Comparison of ENCODE assay signal across 17 cellular contexts in the genomic region with DNA sequence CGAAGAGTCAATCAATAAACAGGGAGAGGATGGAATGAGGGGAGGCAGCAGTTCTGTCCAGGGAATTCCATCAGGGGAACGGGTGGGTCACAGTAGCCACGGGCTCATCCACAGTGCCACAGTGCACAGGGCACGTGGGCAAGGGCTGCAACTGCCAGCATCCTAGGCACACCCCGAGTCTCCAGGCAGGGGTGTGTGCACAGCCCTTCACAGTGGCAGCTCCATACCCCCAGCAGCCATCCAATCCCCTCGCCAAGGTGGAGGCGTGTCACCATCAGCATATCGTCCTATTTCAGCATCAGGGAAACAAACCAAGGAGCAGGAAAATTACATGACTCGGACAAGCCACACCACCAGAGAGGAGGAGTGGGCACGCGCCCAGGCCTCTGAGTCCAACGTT.
DNase-seq lines count a peak whose midpoint lies in the region; ATAC-seq and TF ChIP-seq lines count a peak whose summit lies in the region.
"Had no signal": no experiment of that assay in that cellular context is flagged by ENCODE, and none has a peak within 500 bp of the region (broad histone marks: within the 10 kb centered on the region; RNA-seq: fewer than 3 reads in every experiment).

No MANE protein-coding gene starts in this region.

- no peak for TF ChIP-seq RAD21 in IMR-90 (IDR thresholded peaks at IDR 0.05; ENCODE audit: low read length)

- no peak overlapping the region for H2BK20ac ChIP-seq in IMR-90 (ENCODE audit: low read depth, low read length)

- H3K27ac ChIP-seq in IMR-90 (ENCODE audit: insufficient read depth, low read length), result no peak overlapping the region
- H3K27ac ChIP-seq in osteoblast (ENCODE audit: low read depth, low read length), result peak overlapping the region; percentile 68

- peak overlapping the region; percentile 82 for H2AK9ac ChIP-seq in IMR-90 (replicated peaks; ENCODE audit: low read depth, low read length, poor library complexity)

- peaks cover 9% of the 10 kb centered on the region for H3K9me1 ChIP-seq in IMR-90 (ENCODE audit: insufficient read depth, low read length)

- H3K14ac ChIP-seq in IMR-90 (replicated peaks; ENCODE audit: low read depth, low read length), result no peak overlapping the region

- H4K5ac ChIP-seq in IMR-90 (ENCODE audit: low read depth, low read length), result no peak overlapping the region

- H3K79me2 ChIP-seq in osteoblast (ENCODE audit: insufficient read depth, low read length), result peaks cover 84% of the 10 kb centered on the region

- no peak overlapping the region for H3K23ac ChIP-seq in IMR-90 (ENCODE audit: low read depth, low read length)

- H3K4me2 ChIP-seq in IMR-90 (ENCODE audit: low read depth, low read length) (no peak overlapping the region), osteoblast (ENCODE audit: insufficient read depth, low read length) (no peak overlapping the region)

- H3K9me3 Mint-ChIP-seq in glutamatergic neuron (ENCODE audit: unreplicated experiment), result peaks cover 5% of the 10 kb centered on the region

- H3K56ac ChIP-seq in IMR-90 (ENCODE audit: extremely low read depth, insufficient read depth, low read length), result no peak overlapping the region

- no peak overlapping the region for H3K4me3 ChIP-seq in IMR-90 (ENCODE audit: insufficient read depth, low read depth, low read length)
- H3K4me3 ChIP-seq in osteoblast (ENCODE audit: insufficient read depth, low read length), result no peak overlapping the region
- H3K4me3 ChIP-seq: HAP-1 had no signal

- H4K91ac ChIP-seq in IMR-90 (ENCODE audit: insufficient read depth, low read depth, low read length), result no peak overlapping the region

- peaks cover 23% of the 10 kb centered on the region for H3K4me1 Mint-ChIP-seq in glutamatergic neuron (ENCODE audit: low read depth, unreplicated experiment)
- H3K4me1 Mint-ChIP-seq: CD4-positive, alpha-beta memory T cell had no signal

- peaks cover 13% of the 10 kb centered on the region for H3K4me1 ChIP-seq in IMR-90 (ENCODE audit: control insufficient read depth, insufficient read depth, low read length)
- peaks cover 28% of the 10 kb centered on the region for H3K4me1 ChIP-seq in osteoblast (ENCODE audit: insufficient read depth, low read length)
- H3K4me1 ChIP-seq: HAP-1 had no signal

- H2BK120ac ChIP-seq in IMR-90 (ENCODE audit: low read depth, low read length), result no peak overlapping the region

- H3K36me3 Mint-ChIP-seq in glutamatergic neuron (ENCODE audit: unreplicated experiment), result peaks cover 6% of the 10 kb centered on the region
- H3K36me3 Mint-ChIP-seq: CD4-positive, alpha-beta memory T cell had no signal

- intact Hi-C loops in Right ventricle myocardium superior (cut with DNase I) (no loop called here), left cardiac atrium (cut with DNase I) (no loop called here), IMR-90 (cut with micrococcal nuclease) (loop anchor here (5.0 kb wide), 1 partner anchor 131 kb away; no protein-coding TSS in a partner anchor)

- TF ChIP-seq CTCF in IMR-90 (conservative IDR thresholded peaks at IDR 0.05; ENCODE audit: low read depth, low read length) (no peak), glutamatergic neuron (IDR thresholded peaks at IDR 0.05; ENCODE audit: partially characterized antibody, unreplicated experiment) (no peak), osteoblast (IDR thresholded peaks at IDR 0.05; ENCODE audit: extremely low read depth, low read depth, low read length) (no peak)

- H4K8ac ChIP-seq in IMR-90 (ENCODE audit: low read depth in 2 of 2, low read length in 2 of 2), result no peak overlapping the region

- peaks cover 9 to 48% of the 10 kb centered on the region in 2 experiments for H3K79me1 ChIP-seq in IMR-90 (ENCODE audit: low read depth in 1 of 2, low read length in 2 of 2)

- H3K27me3 ChIP-seq in IMR-90 (ENCODE audit: control insufficient read depth, insufficient read depth, low read length) (no peaks in the 10 kb centered on the region), osteoblast (ENCODE audit: insufficient read depth, low read length) (no peaks in the 10 kb centered on the region)

- H2AFZ ChIP-seq in IMR-90 (replicated peaks; ENCODE audit: low read length, poor library complexity) (no peak overlapping the region), osteoblast (ENCODE audit: low read length) (no peak overlapping the region)

- BruUV-seq in IMR-90 (replicated peaks; lab: Mats Ljungman, UMichigan), result no TSS peak

- ATAC-seq in Right ventricle myocardium superior (ENCODE audit: poor library complexity), result no peak
- ATAC-seq in left cardiac atrium, result no peak
- no peak for ATAC-seq in IMR-90 (ENCODE audit: low read depth)
- no peak for ATAC-seq in HG03457 (IDR thresholded peaks at IDR 0.05; ENCODE audit: unreplicated experiment)

- H3K9ac ChIP-seq in IMR-90 (ENCODE audit: low read depth, low read length), result no peak overlapping the region

- H2BK5ac ChIP-seq in IMR-90 (ENCODE audit: low read depth, low read length, poor library complexity, severe bottlenecking), result no peak overlapping the region

- peaks cover 16% of the 10 kb centered on the region for H3K27me3 Mint-ChIP-seq in glutamatergic neuron (ENCODE audit: unreplicated experiment)

- CTCF ChIA-PET in IMR-90 (lab: Yijun Ruan, JAX), result no interaction called here

- H3K9me3 ChIP-seq in IMR-90 (ENCODE audit: control insufficient read depth, insufficient read depth, low read length) (no peaks in the 10 kb centered on the region), osteoblast (ENCODE audit: low read depth, low read length) (no peaks in the 10 kb centered on the region)
- H3K9me3 ChIP-seq: HAP-1 had no signal

- DNase-seq in Right ventricle myocardium superior, result peak; percentile 17
- DNase-seq in left cardiac atrium, result no peak
- DNase-seq in IMR-90, result no peak
- peak; percentile 5 for DNase-seq in glutamatergic neuron
- no peak for DNase-seq in osteoblast (ENCODE audit: insufficient read length, low spot score, missing footprints)
- DNase-seq in amniotic stem cell (lab: John Stamatoyannopoulos, UW), result no peak
- DNase-seq in anterior cingulate cortex (lab: John Stamatoyannopoulos, UW), result no peak
- DNase-seq: C1 segment of cervical spinal cord; Calu3; CD4-positive, alpha-beta memory T cell; COR-L47; DMS53; DMS79 treated with DMSO at 0.1 percent for 48 hours; GF-D8; GOT3 had no signal

- H2AK5ac ChIP-seq in IMR-90 (ENCODE audit: low read depth, low read length), result no peak overlapping the region

- no peak overlapping the region for H3K4ac ChIP-seq in IMR-90 (ENCODE audit: low read depth, low read length)

- in situ Hi-C loops in IMR-90 (cut with MboI; ENCODE audit: low sequenced_read_pairs), result no loop called here

- no peak overlapping the region for H3K4me3 Mint-ChIP-seq in glutamatergic neuron (ENCODE audit: unreplicated experiment)
- H3K4me3 Mint-ChIP-seq: CD4-positive, alpha-beta memory T cell had no signal

- H2BK15ac ChIP-seq in IMR-90 (ENCODE audit: low read depth, low read length), result no peak overlapping the region

- H3K36me3 ChIP-seq in IMR-90 (ENCODE audit: control insufficient read depth, insufficient read depth, low read length) (no peaks in the 10 kb centered on the region), osteoblast (ENCODE audit: insufficient read depth, low read length) (peaks cover 11% of the 10 kb centered on the region)
- H3K36me3 ChIP-seq: HAP-1 had no signal

- dilution Hi-C loops in IMR-90 (cut with HindIII; ENCODE audit: low sequenced_read_pairs, unreplicated experiment), result no loop called here

- H4K20me1 ChIP-seq in IMR-90 (ENCODE audit: insufficient read depth, low read length) (peaks cover 12% of the 10 kb centered on the region; the same call in 1 of the 2 replicates), osteoblast (ENCODE audit: insufficient read depth, low read length) (peaks cover 62% of the 10 kb centered on the region)

- H3K18ac ChIP-seq in IMR-90 (ENCODE audit: low read depth, low read length), result no peak overlapping the region

- POLR2A ChIA-PET in IMR-90 (lab: Charles Lee; ENCODE audit: unreplicated experiment), result interaction anchor here (0.5 kb wide), 1 partner anchor 62 kb away, joined by 8 read pairs; no protein-coding TSS in a partner anchor

- no peak for TF ChIP-seq POLR2A in IMR-90 (IDR thresholded peaks at IDR 0.05; ENCODE audit: low read depth, low read length)

- H3K27ac Mint-ChIP-seq in glutamatergic neuron (ENCODE audit: unreplicated experiment), result no peak overlapping the region
- H3K27ac Mint-ChIP-seq: CD4-positive, alpha-beta memory T cell had no signal

- no CpG with 5 or more reads among the region's 12 CpGs for WGBS in IMR-90 (ENCODE audit: extremely low coverage in 2 of 2, insufficient read length in 1 of 2), 2 experiments

TF ChIP-seq in IMR-90, 13 proteins besides CTCF, POLR2A, EP300 and RAD21:
- TF ChIP-seq MXI1 (IDR thresholded peaks at IDR 0.05; ENCODE audit: borderline replicate concordance, low read depth, low read length), result no peak
- no peak for TF ChIP-seq MAZ (IDR thresholded peaks at IDR 0.05; ENCODE audit: borderline replicate concordance, low read depth, low read length)
- TF ChIP-seq RFX5 (IDR thresholded peaks at IDR 0.05; ENCODE audit: low read depth, low read length), result no peak
- TF ChIP-seq SMC3 (IDR thresholded peaks at IDR 0.05; ENCODE audit: low read depth, low read length), result no peak
- TF ChIP-seq CHD1 (IDR thresholded peaks at IDR 0.05; ENCODE audit: low read depth, low read length), result no peak
- TF ChIP-seq CEBPB (IDR thresholded peaks at IDR 0.05; ENCODE audit: low read depth, low read length), result no peak
- TF ChIP-seq NFE2L2 (IDR thresholded peaks at IDR 0.05; ENCODE audit: low read depth, low read length), result no peak
- no peak for TF ChIP-seq MAFK (IDR thresholded peaks at IDR 0.05; ENCODE audit: low read depth, low read length)
- TF ChIP-seq RCOR1 (IDR thresholded peaks at IDR 0.05; ENCODE audit: insufficient replicate concordance, low read length), result no peak
- TF ChIP-seq BHLHE40 (IDR thresholded peaks at IDR 0.05; ENCODE audit: low read depth, low read length), result no peak

Comparison
In these comparisons a context has a peak if more than half of its experiments do, and no peak if none do; other contexts are left out.
1. DNase-seq: peak in Right ventricle myocardium superior (single experiment) and glutamatergic neuron (single experiment); none in left cardiac atrium (single experiment), IMR-90 (single experiment), osteoblast (single experiment), amniotic stem cell (single experiment) and anterior cingulate cortex (0 of 58).